9 cellular contexts compared by ENCODE assay signal in the genomic region with DNA sequence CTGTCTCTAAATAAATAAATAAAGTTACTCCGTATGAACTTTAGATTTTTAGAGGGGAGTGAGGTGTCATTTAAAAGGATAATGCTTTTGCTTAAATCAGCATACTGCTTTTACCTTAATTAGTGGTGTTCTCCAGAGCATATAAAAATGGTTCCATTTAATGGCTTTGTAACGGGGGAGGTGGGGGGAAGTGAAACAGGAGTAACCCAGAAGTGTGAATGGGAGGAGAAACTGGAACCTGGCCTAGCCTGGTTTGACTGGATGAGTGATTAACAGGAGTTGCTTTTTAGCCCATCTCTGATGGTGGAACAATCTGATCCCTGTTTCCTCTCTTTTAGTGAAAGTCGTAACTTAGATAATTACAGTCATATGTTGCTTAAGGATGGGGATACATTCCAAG. TPM values are rescaled to one million over a fixed set of nuclear protein-coding genes. Genes with fewer than 3 reads are reported as not detected.
A peak's percentile ranks its signal among the peaks of the same experiment; 100 is the strongest.
DNase-seq lines count a peak whose midpoint lies in the region; TF ChIP-seq lines count a peak whose summit lies in the region.
"Had no signal": no experiment of that assay in that cellular context is flagged by ENCODE, and none has a peak within 500 bp of the region (broad histone marks: within the 10 kb centered on the region; RNA-seq: fewer than 3 reads in every experiment).

No MANE protein-coding gene starts in this region.

- H4K20me1 ChIP-seq in PC-9 (ENCODE audit: insufficient read depth) = no peaks in the 10 kb centered on the region

- H3K9me3 Mint-ChIP-seq in activated CD4-positive, alpha-beta T cell treated with anti-CD3 and anti-CD28 coated beads, Interleukin-2, amount 10 ng/mL, durations not matched to agents 24 days and 14 days = no peaks in the 10 kb centered on the region

- intact Hi-C loops in activated CD4-positive, alpha-beta T cell treated with anti-CD3 and anti-CD28 coated beads, Interleukin-2, amount 10 ng/mL, durations not matched to agents 24 days and 14 days (cut with micrococcal nuclease) = loop anchor here (5.0 kb wide), 2 partner anchors 125 to 435 kb away; no protein-coding TSS in a partner anchor
- intact Hi-C loops in PC-9 (cut with micrococcal nuclease; ENCODE audit: unreplicated experiment) (loop anchor here (2.0 to 5.0 kb wide), 4 partner anchors 45 to 349 kb away; partner anchors contain the start of genes CYB5A and TIMM21), stomach (cut with DNase I; ENCODE audit: low total_unique reads) (no loop called here)

- BruUV-seq in PC-9 (replicated peaks; lab: Mats Ljungman, UMichigan) = no TSS peak

- H3K36me3 ChIP-seq in PC-9 (ENCODE audit: low read depth) (0 out of 2 replicates have a peak, but pooled peaks cover 14% of the 10 kb centered on the region), stomach (peaks cover 11 to 21% (median 18%) of the 10 kb centered on the region in 4 donors)

- peak overlapping the region; percentile 100 for H3K27ac Mint-ChIP-seq in activated CD4-positive, alpha-beta T cell treated with anti-CD3 and anti-CD28 coated beads, Interleukin-2, amount 10 ng/mL, durations not matched to agents 24 days and 14 days

- TF ChIP-seq CTCF in PC-9 (conservative IDR thresholded peaks at IDR 0.05) (no peak), foreskin fibroblast (IDR thresholded peaks at IDR 0.05; ENCODE audit: low read depth, low read length) (no peak), stomach (IDR thresholded peaks at IDR 0.05) (no peak), GM13976 (IDR thresholded peaks at IDR 0.05; ENCODE audit: borderline replicate concordance, control extremely low read depth, extremely low read depth, insufficient read depth, missing control alignments) (no peak)

- in situ Hi-C loops in GM13976 (cut with MboI; ENCODE audit: low sequenced_read_pairs, unreplicated experiment) = loop anchor here (10.0 kb wide), 1 partner anchor 143 kb away; no protein-coding TSS in a partner anchor

- TF ChIP-seq POLR2A in stomach (IDR thresholded peaks at IDR 0.05) = no peak

- H3K27me3 ChIP-seq in PC-9 (ENCODE audit: insufficient read depth, low read depth) (0 out of 2 replicates have a peak, but pooled peaks cover 3% of the 10 kb centered on the region), stomach (no peaks in the 10 kb centered on the region)
- H3K27me3 ChIP-seq: foreskin keratinocyte had no signal

- CTCF ChIA-PET in PC-9 (lab: Charles Lee) = no interaction called here

- DNase-seq in activated CD4-positive, alpha-beta T cell treated with anti-CD3 and anti-CD28 coated beads, Interleukin-2, amount 10 ng/mL, durations not matched to agents 24 days and 14 days = no peak
- DNase-seq in activated CD4-positive, alpha-beta T cell treated with anti-CD3 and anti-CD28 coated beads for 1 hour = no peak
- no peak for DNase-seq in PC-9
- DNase-seq in foreskin fibroblast = peak; percentile 32 to 51
- no peak for DNase-seq in stomach
- no peak for DNase-seq in GM13976 (ENCODE audit: low spot score)
- no peak for DNase-seq in NCI-H187 (lab: John Stamatoyannopoulos, UW)
- DNase-seq in Kasumi-1 (lab: John Stamatoyannopoulos, UW) = no peak
- DNase-seq: foreskin keratinocyte had no signal

- peaks cover 8% of the 10 kb centered on the region for H3K4me1 ChIP-seq in PC-9 (replicated peaks; ENCODE audit: insufficient read depth)
- peaks cover 34 to 61% (median 47%) of the 10 kb centered on the region in 4 donors for H3K4me1 ChIP-seq in stomach

- H3K9me2 ChIP-seq in PC-9 (ENCODE audit: insufficient read depth) = no peaks in the 10 kb centered on the region

- peaks cover 8% of the 10 kb centered on the region for H3K27me3 Mint-ChIP-seq in activated CD4-positive, alpha-beta T cell treated with anti-CD3 and anti-CD28 coated beads, Interleukin-2, amount 10 ng/mL, durations not matched to agents 24 days and 14 days

- H3K9me3 ChIP-seq in PC-9 (ENCODE audit: insufficient read depth, low read depth) = no peaks in the 10 kb centered on the region
- H3K9me3 ChIP-seq in stomach = no peaks in the 10 kb centered on the region

- H3K4me3 ChIP-seq in PC-9 (no peak overlapping the region), foreskin fibroblast (ENCODE audit: low read depth in 1 of 2, low read length in 2 of 2) (no peak overlapping the region), stomach (peak overlapping the region in 1 of 4 donors; percentile 85)

- H2AFZ ChIP-seq in PC-9 = no peak overlapping the region

- H3K36me3 Mint-ChIP-seq in activated CD4-positive, alpha-beta T cell treated with anti-CD3 and anti-CD28 coated beads, Interleukin-2, amount 10 ng/mL, durations not matched to agents 24 days and 14 days (ENCODE audit: low read depth) = peaks cover 36% of the 10 kb centered on the region

- TF ChIP-seq EP300 in stomach (IDR thresholded peaks at IDR 0.05) = no peak

- H3K27ac ChIP-seq in PC-9 = no peak overlapping the region
- peak overlapping the region in 4 of 5 donors; percentile 85 to 99 (median 92) for H3K27ac ChIP-seq in stomach
- H3K27ac ChIP-seq: foreskin keratinocyte had no signal

- POLR2A ChIA-PET in PC-9 (lab: Charles Lee; ENCODE audit: unreplicated experiment) = no interaction called here

- peak overlapping the region; percentile 90 for H3K4me3 Mint-ChIP-seq in activated CD4-positive, alpha-beta T cell treated with anti-CD3 and anti-CD28 coated beads, Interleukin-2, amount 10 ng/mL, durations not matched to agents 24 days and 14 days

- H3K4me1 Mint-ChIP-seq in activated CD4-positive, alpha-beta T cell treated with anti-CD3 and anti-CD28 coated beads, Interleukin-2, amount 10 ng/mL, durations not matched to agents 24 days and 14 days = peaks cover 50% of the 10 kb centered on the region

- 70 to 75% (median 72%) methylated on average over 3 of the region's 3 CpGs for WGBS in stomach, 5 donors

- H3F3A ChIP-seq in PC-9 (ENCODE audit: insufficient read depth, low read depth) = no peaks in the 10 kb centered on the region

- peaks cover 31% of the 10 kb centered on the region for H3K79me2 ChIP-seq in PC-9 (ENCODE audit: low read depth)

- peak overlapping the region; percentile 90; the same call in 1 of the 2 replicates for H3K4me2 ChIP-seq in PC-9

RNA-seq across cellular contexts. Expression of gene CNDP2, which starts 1.6 kb away (rescaled TPM):
- total RNA-seq in activated CD4-positive, alpha-beta T cell treated with anti-CD3 and anti-CD28 coated beads, Interleukin-2, amount 10 ng/mL, durations not matched to agents 24 days and 14 days = 160 and 177 TPM in 2 replicates
- total RNA-seq in PC-9 (2021) = 161 and 183 TPM in 2 replicates
- 100 to 1,000 TPM in 4 of 5 donors, 10 to 100 TPM in 1; 12.8 to 204 (median 115) TPM for total RNA-seq in stomach
- polyA plus RNA-seq in stomach = 100 to 1,000 TPM in 2 of 3 donors, 10 to 100 TPM in 1; 87.5 to 132 (median 110) TPM

RNA-seq across cellular contexts. Expression of gene CNDP1, which starts 36.5 kb away (rescaled TPM):
- not detected in 2 replicates for total RNA-seq in activated CD4-positive, alpha-beta T cell treated with anti-CD3 and anti-CD28 coated beads, Interleukin-2, amount 10 ng/mL, durations not matched to agents 24 days and 14 days
- total RNA-seq in PC-9 (2021) (not detected in 2 replicates), stomach (under 1 TPM in 1 of 5 donors, not detected in 4; 0.72 TPM)
- polyA plus RNA-seq in stomach = under 1 TPM in 2 of 3 donors, not detected in 1; 0.13 to 0.50 TPM
- total RNA-seq: foreskin keratinocyte had no signal
- polyA plus RNA-seq: foreskin keratinocyte had no signal

RNA-seq across cellular contexts. Expression of gene DIPK1C, which starts 40.7 kb away (rescaled TPM):
- not detected in 2 replicates for total RNA-seq in activated CD4-positive, alpha-beta T cell treated with anti-CD3 and anti-CD28 coated beads, Interleukin-2, amount 10 ng/mL, durations not matched to agents 24 days and 14 days
- total RNA-seq in PC-9 (2021) = not detected in 2 replicates
- 1 to 10 TPM in 2 of 5 donors, not detected in 3; 1.8 to 2.3 TPM for total RNA-seq in stomach
- 1 to 10 TPM in 2 of 3 donors, under 1 TPM in 1; 0.55 to 2.3 (median 1.8) TPM for polyA plus RNA-seq in stomach
- total RNA-seq: foreskin keratinocyte had no signal
- polyA plus RNA-seq: foreskin keratinocyte had no signal

Comparison
In these comparisons a context has a peak if more than half of its experiments do, and no peak if none do; other contexts are left out.
1. DNase-seq: peak in foreskin fibroblast (2 of 2); none in activated CD4-positive, alpha-beta T cell treated with anti-CD3 and anti-CD28 coated beads, Interleukin-2, amount 10 ng/mL, durations not matched to agents 24 days and 14 days (single experiment), activated CD4-positive, alpha-beta T cell treated with anti-CD3 and anti-CD28 coated beads for 1 hour (single experiment), PC-9 (0 of 2), stomach (single experiment), GM13976 (single experiment), NCI-H187 (0 of 2) and Kasumi-1 (0 of 2).